Comparison of ENCODE assay signal across 23 cellular contexts in the genomic region with DNA sequence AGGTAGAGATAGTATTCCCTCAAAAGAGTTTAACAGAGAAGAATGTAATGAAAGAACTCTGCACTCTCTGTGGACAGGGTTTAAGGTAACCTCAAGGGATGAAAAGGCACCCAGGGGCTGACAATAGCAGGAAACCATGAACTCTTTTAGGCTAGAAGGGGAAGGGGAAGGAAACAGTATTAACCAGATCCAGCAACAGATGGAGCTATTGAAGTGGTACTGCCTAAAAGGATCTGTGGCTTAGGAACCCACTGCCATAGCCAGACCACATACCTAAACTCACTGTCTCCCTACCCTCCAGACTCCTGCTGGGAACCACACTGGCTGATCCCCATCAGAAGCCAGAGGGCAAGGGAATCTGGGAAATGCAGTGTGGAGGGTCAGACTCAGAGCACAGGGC. TPM values are rescaled to one million over a fixed set of nuclear protein-coding genes. Genes with fewer than 3 reads are reported as not detected.
DNase-seq lines count a peak whose midpoint lies in the region; ATAC-seq and TF ChIP-seq lines count a peak whose summit lies in the region.
"Had no signal": no experiment of that assay in that cellular context is flagged by ENCODE, and none has a peak within 500 bp of the region (broad histone marks: within the 10 kb centered on the region; RNA-seq: fewer than 3 reads in every experiment).

No MANE protein-coding gene starts in this region.

- peaks cover 20% of the 10 kb centered on the region for H3K9me3 Mint-ChIP-seq in activated CD8-positive, alpha-beta T cell treated with anti-CD3 and anti-CD28 coated beads, Interleukin-2, amount 10 ng/mL, durations not matched to agents 7 days and 5 days (ENCODE audit: insufficient read depth)
- peaks cover 21% of the 10 kb centered on the region for H3K9me3 Mint-ChIP-seq in activated CD8-positive, alpha-beta T cell treated with anti-CD3 and anti-CD28 coated beads for 36 hours
- peaks cover 22% of the 10 kb centered on the region for H3K9me3 Mint-ChIP-seq in WTC11
- H3K9me3 Mint-ChIP-seq in stimulated activated naive B cell treated with anti-CD40 and anti-IgM and Interleukin-4, amounts not matched to agents 10 μg/mL and 1 μg/mL and 100 μg/mL, for 72 hours, result peaks cover 6 to 8% of the 10 kb centered on the region in 2 donors

- CTCF ChIA-PET in activated CD8-positive, alpha-beta T cell treated with anti-CD3 and anti-CD28 coated beads, Interleukin-2, amount 10 ng/mL, durations not matched to agents 7 days and 5 days (lab: Charles Lee), result no interaction called here
- CTCF ChIA-PET in activated CD8-positive, alpha-beta T cell treated with anti-CD3 and anti-CD28 coated beads for 36 hours (lab: Charles Lee), result no interaction called here
- CTCF ChIA-PET in WTC11 (lab: Charles Lee), result interaction anchor here (1.0 kb wide), 1 partner anchor 216 kb away, joined by 4 read pairs; no protein-coding TSS in a partner anchor

- peak overlapping the region; percentile 37 for H3K27ac Mint-ChIP-seq in activated CD8-positive, alpha-beta T cell treated with anti-CD3 and anti-CD28 coated beads, Interleukin-2, amount 10 ng/mL, durations not matched to agents 7 days and 5 days
- H3K27ac Mint-ChIP-seq in activated CD8-positive, alpha-beta T cell treated with anti-CD3 and anti-CD28 coated beads for 36 hours, result no peak overlapping the region
- no peak overlapping the region for H3K27ac Mint-ChIP-seq in WTC11
- H3K27ac Mint-ChIP-seq in stimulated activated naive B cell treated with anti-CD40 and anti-IgM and Interleukin-4, amounts not matched to agents 10 μg/mL and 1 μg/mL and 100 μg/mL, for 72 hours, result peak overlapping the region; percentile 62
- H3K27ac Mint-ChIP-seq: type B pancreatic cell had no signal

- H3K4me3 Mint-ChIP-seq in activated CD8-positive, alpha-beta T cell treated with anti-CD3 and anti-CD28 coated beads, Interleukin-2, amount 10 ng/mL, durations not matched to agents 7 days and 5 days, result no peak overlapping the region
- H3K4me3 Mint-ChIP-seq in activated CD8-positive, alpha-beta T cell treated with anti-CD3 and anti-CD28 coated beads for 36 hours, result no peak overlapping the region
- H3K4me3 Mint-ChIP-seq in WTC11, result no peak overlapping the region
- H3K4me3 Mint-ChIP-seq in stimulated activated naive B cell treated with anti-CD40 and anti-IgM and Interleukin-4, amounts not matched to agents 10 μg/mL and 1 μg/mL and 100 μg/mL, for 72 hours, result no peak overlapping the region
- H3K4me3 Mint-ChIP-seq: neural crest cell, type B pancreatic cell had no signal

- H3K4me1 Mint-ChIP-seq in activated CD8-positive, alpha-beta T cell treated with anti-CD3 and anti-CD28 coated beads, Interleukin-2, amount 10 ng/mL, durations not matched to agents 7 days and 5 days (ENCODE audit: low read depth), result peaks cover 13% of the 10 kb centered on the region
- H3K4me1 Mint-ChIP-seq in activated CD8-positive, alpha-beta T cell treated with anti-CD3 and anti-CD28 coated beads for 36 hours (ENCODE audit: low read depth), result peaks cover 21% of the 10 kb centered on the region
- no peaks in the 10 kb centered on the region; the same call in 1 of the 2 replicates for H3K4me1 Mint-ChIP-seq in WTC11
- peaks cover 12 to 18% of the 10 kb centered on the region in 2 donors for H3K4me1 Mint-ChIP-seq in stimulated activated naive B cell treated with anti-CD40 and anti-IgM and Interleukin-4, amounts not matched to agents 10 μg/mL and 1 μg/mL and 100 μg/mL, for 72 hours

- no peak for TF ChIP-seq CTCF in activated CD8-positive, alpha-beta T cell treated with anti-CD3 and anti-CD28 coated beads for 36 hours (IDR thresholded peaks at IDR 0.05)
- TF ChIP-seq CTCF in WTC11 (IDR thresholded peaks at IDR 0.05), result no peak

- no peak for DNase-seq in activated CD8-positive, alpha-beta T cell treated with anti-CD3 and anti-CD28 coated beads, Interleukin-2, amount 10 ng/mL, durations not matched to agents 7 days and 5 days
- no peak for DNase-seq in activated CD8-positive, alpha-beta T cell treated with anti-CD3 and anti-CD28 coated beads for 36 hours
- DNase-seq in Kasumi-1 (lab: John Stamatoyannopoulos, UW) (peak; percentile 19 to 42), WTC11 (ENCODE audit: low spot score) (peak; percentile 20), DMS 273 (lab: John Stamatoyannopoulos, UW; ENCODE audit: unreplicated experiment) (no peak)
- DNase-seq in stimulated activated naive B cell treated with anti-CD40 and anti-IgM and Interleukin-4, amounts not matched to agents 10 μg/mL and 1 μg/mL and 100 μg/mL, for 72 hours, result no peak
- no peak for DNase-seq in stimulated activated CD4-positive, alpha-beta T cell treated with anti-CD3 and anti-CD28 coated beads, Interleukin-4, amount 100 ng/mL, for 4 hours
- DNase-seq: aorta; C1 segment of cervical spinal cord; dorsolateral prefrontal cortex; heart right ventricle; left ventricle myocardium superior; mucosa of descending colon; NCI-H1105 treated with DMSO at 0.1 percent for 48 hours; NCI-H2107; NK-92 treated with Interleukin-12 subunit alpha and Interleukin-12 subunit beta, amount 100 ng/mL, for 24 hours; posterior cingulate gyrus; right lobe of liver; stimulated activated CD4-positive, alpha-beta T cell treated with anti-CD3 and anti-CD28 coated beads, Interleukin-15, amount 100 ng/mL, for 24 hours had no signal

- ATAC-seq in activated CD8-positive, alpha-beta T cell treated with anti-CD3 and anti-CD28 coated beads, Interleukin-2, amount 10 ng/mL, durations not matched to agents 7 days and 5 days, result no peak
- no peak for ATAC-seq in activated CD8-positive, alpha-beta T cell treated with anti-CD3 and anti-CD28 coated beads for 36 hours
- ATAC-seq in WTC11 (peak; percentile 87), HG03196 (IDR thresholded peaks at IDR 0.05; ENCODE audit: unreplicated experiment) (no peak)
- no peak for ATAC-seq in stimulated activated naive B cell treated with anti-CD40 and anti-IgM and Interleukin-4, amounts not matched to agents 10 μg/mL and 1 μg/mL and 100 μg/mL, for 72 hours (replicated peaks)
- ATAC-seq: activated naive CD4-positive, alpha-beta T cell treated with anti-CD3 and anti-CD28 coated beads, Interleukin-2, amount 50 U/mL, for 72 hours; heart right ventricle; left ventricle myocardium superior; mucosa of descending colon; right lobe of liver had no signal

- POLR2A ChIA-PET in activated CD8-positive, alpha-beta T cell treated with anti-CD3 and anti-CD28 coated beads, Interleukin-2, amount 10 ng/mL, durations not matched to agents 7 days and 5 days (lab: Charles Lee), result no interaction called here
- POLR2A ChIA-PET in activated CD8-positive, alpha-beta T cell treated with anti-CD3 and anti-CD28 coated beads for 36 hours (lab: Charles Lee), result no interaction called here
- POLR2A ChIA-PET in WTC11 (lab: Charles Lee), result no interaction called here

- H3K27me3 Mint-ChIP-seq in activated CD8-positive, alpha-beta T cell treated with anti-CD3 and anti-CD28 coated beads, Interleukin-2, amount 10 ng/mL, durations not matched to agents 7 days and 5 days (ENCODE audit: low read depth), result no peaks in the 10 kb centered on the region
- H3K27me3 Mint-ChIP-seq in activated CD8-positive, alpha-beta T cell treated with anti-CD3 and anti-CD28 coated beads for 36 hours, result no peaks in the 10 kb centered on the region
- H3K27me3 Mint-ChIP-seq in WTC11 (ENCODE audit: low read depth), result no peaks in the 10 kb centered on the region; the same call in 1 of the 2 replicates
- H3K27me3 Mint-ChIP-seq in stimulated activated naive B cell treated with anti-CD40 and anti-IgM and Interleukin-4, amounts not matched to agents 10 μg/mL and 1 μg/mL and 100 μg/mL, for 72 hours, result no peaks in the 10 kb centered on the region
- H3K27me3 Mint-ChIP-seq: type B pancreatic cell had no signal

- intact Hi-C loops in activated CD8-positive, alpha-beta T cell treated with anti-CD3 and anti-CD28 coated beads for 36 hours (cut with micrococcal nuclease), result no loop called here

- H3K36me3 Mint-ChIP-seq in activated CD8-positive, alpha-beta T cell treated with anti-CD3 and anti-CD28 coated beads, Interleukin-2, amount 10 ng/mL, durations not matched to agents 7 days and 5 days (ENCODE audit: low read depth), result peaks cover 21% of the 10 kb centered on the region
- peaks cover 22% of the 10 kb centered on the region for H3K36me3 Mint-ChIP-seq in activated CD8-positive, alpha-beta T cell treated with anti-CD3 and anti-CD28 coated beads for 36 hours (ENCODE audit: low read depth)
- peaks cover 19% of the 10 kb centered on the region for H3K36me3 Mint-ChIP-seq in WTC11
- peaks cover 17 to 38% of the 10 kb centered on the region in 2 donors for H3K36me3 Mint-ChIP-seq in stimulated activated naive B cell treated with anti-CD40 and anti-IgM and Interleukin-4, amounts not matched to agents 10 μg/mL and 1 μg/mL and 100 μg/mL, for 72 hours

RNA-seq across cellular contexts. Expression of a gene that starts 35.5 kb away (rescaled TPM):
- 10 to 100 TPM; 30.5 to 30.7 TPM for total RNA-seq in activated CD8-positive, alpha-beta T cell treated with anti-CD3 and anti-CD28 coated beads, Interleukin-2, amount 10 ng/mL, durations not matched to agents 7 days and 5 days
- 10 to 100 TPM; 26.6 to 28.5 TPM for total RNA-seq in activated CD8-positive, alpha-beta T cell treated with anti-CD3 and anti-CD28 coated beads for 36 hours
- total RNA-seq in WTC11 (2021), result 19.2 to 26.3 TPM (median 25.0 TPM) in 3 replicates

RNA-seq across cellular contexts. Expression of a gene that starts 48.1 kb away (rescaled TPM):
- 1 to 10 TPM; 4.0 to 4.9 TPM for total RNA-seq in activated CD8-positive, alpha-beta T cell treated with anti-CD3 and anti-CD28 coated beads, Interleukin-2, amount 10 ng/mL, durations not matched to agents 7 days and 5 days
- total RNA-seq in activated CD8-positive, alpha-beta T cell treated with anti-CD3 and anti-CD28 coated beads for 36 hours, result 10 to 100 TPM; 12.2 to 13.7 TPM
- 0.05 to 0.42 TPM (median 0.21 TPM) in 3 replicates for total RNA-seq in WTC11 (2021)
- total RNA-seq: neural crest cell had no signal

Comparison
In these comparisons a context has a peak if more than half of its experiments do, and no peak if none do; other contexts are left out.
1. H3K27ac Mint-ChIP-seq: peak in activated CD8-positive, alpha-beta T cell treated with anti-CD3 and anti-CD28 coated beads, Interleukin-2, amount 10 ng/mL, durations not matched to agents 7 days and 5 days (single experiment) and stimulated activated naive B cell treated with anti-CD40 and anti-IgM and Interleukin-4, amounts not matched to agents 10 μg/mL and 1 μg/mL and 100 μg/mL, for 72 hours (single experiment); none in activated CD8-positive, alpha-beta T cell treated with anti-CD3 and anti-CD28 coated beads for 36 hours (single experiment) and WTC11 (single experiment).
2. DNase-seq: peak in Kasumi-1 (2 of 2) and WTC11 (single experiment); none in activated CD8-positive, alpha-beta T cell treated with anti-CD3 and anti-CD28 coated beads, Interleukin-2, amount 10 ng/mL, durations not matched to agents 7 days and 5 days (single experiment), activated CD8-positive, alpha-beta T cell treated with anti-CD3 and anti-CD28 coated beads for 36 hours (single experiment), stimulated activated naive B cell treated with anti-CD40 and anti-IgM and Interleukin-4, amounts not matched to agents 10 μg/mL and 1 μg/mL and 100 μg/mL, for 72 hours (single experiment), stimulated activated CD4-positive, alpha-beta T cell treated with anti-CD3 and anti-CD28 coated beads, Interleukin-4, amount 100 ng/mL, for 4 hours (0 of 2) and DMS 273 (single experiment).